Comparison of ENCODE assay signal across 2 cellular contexts in the genomic region with DNA sequence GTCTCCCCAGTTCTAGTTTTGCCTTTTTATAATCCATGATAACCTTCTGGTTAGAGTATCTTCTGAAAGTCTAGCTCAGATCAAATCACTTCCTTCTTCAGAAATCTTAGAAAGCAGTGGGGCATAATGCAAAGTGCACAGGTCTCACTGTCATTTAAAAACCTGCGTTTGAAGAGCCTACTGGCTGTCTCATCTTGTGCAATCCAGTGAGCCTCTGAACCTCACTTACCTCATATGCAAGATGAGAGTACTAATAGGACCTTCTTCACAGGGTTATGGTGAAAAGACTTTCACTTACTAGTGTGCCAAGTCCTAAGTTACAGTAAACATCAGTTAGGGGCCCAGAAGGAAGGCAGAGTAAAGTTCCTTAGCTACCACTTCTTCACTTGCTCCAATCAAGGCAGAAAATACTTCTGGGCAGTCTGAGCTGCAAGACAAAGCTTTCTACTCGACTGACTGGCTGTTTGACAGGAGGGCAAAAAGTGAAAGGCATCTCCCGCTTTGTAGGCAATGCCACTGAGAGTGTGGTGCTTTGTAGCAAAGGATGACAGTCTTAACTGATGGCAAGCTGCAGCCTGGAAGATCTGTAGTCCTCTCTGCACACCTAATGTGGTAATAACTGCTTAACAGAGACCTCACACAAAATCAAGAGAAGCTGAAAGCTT.
TF ChIP-seq lines count a peak whose summit lies in the region.

No MANE protein-coding gene starts in this region.

TF ChIP-seq in IMR-90, 13 proteins besides CTCF, POLR2A, EP300 and RAD21:
- TF ChIP-seq, protein P1, sequence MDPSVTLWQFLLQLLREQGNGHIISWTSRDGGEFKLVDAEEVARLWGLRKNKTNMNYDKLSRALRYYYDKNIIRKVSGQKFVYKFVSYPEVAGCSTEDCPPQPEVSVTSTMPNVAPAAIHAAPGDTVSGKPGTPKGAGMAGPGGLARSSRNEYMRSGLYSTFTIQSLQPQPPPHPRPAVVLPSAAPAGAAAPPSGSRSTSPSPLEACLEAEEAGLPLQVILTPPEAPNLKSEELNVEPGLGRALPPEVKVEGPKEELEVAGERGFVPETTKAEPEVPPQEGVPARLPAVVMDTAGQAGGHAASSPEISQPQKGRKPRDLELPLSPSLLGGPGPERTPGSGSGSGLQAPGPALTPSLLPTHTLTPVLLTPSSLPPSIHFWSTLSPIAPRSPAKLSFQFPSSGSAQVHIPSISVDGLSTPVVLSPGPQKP (IDR thresholded peaks at IDR 0.05; ENCODE audit: borderline replicate concordance, low read depth, low read length): no peak
- TF ChIP-seq BHLHE40 (IDR thresholded peaks at IDR 0.05; ENCODE audit: low read depth, low read length) (no peak), NFE2L2 (IDR thresholded peaks at IDR 0.05; ENCODE audit: low read depth, low read length) (no peak), MAFK (IDR thresholded peaks at IDR 0.05; ENCODE audit: low read depth, low read length) (no peak), FOS (IDR thresholded peaks at IDR 0.05; ENCODE audit: low read depth, low read length) (no peak), SMC3 (IDR thresholded peaks at IDR 0.05; ENCODE audit: low read depth, low read length) (no peak), RFX5 (IDR thresholded peaks at IDR 0.05; ENCODE audit: low read depth, low read length) (no peak), MAZ (IDR thresholded peaks at IDR 0.05; ENCODE audit: borderline replicate concordance, low read depth, low read length) (no peak), MXI1 (IDR thresholded peaks at IDR 0.05; ENCODE audit: borderline replicate concordance, low read depth, low read length) (no peak), CEBPB (IDR thresholded peaks at IDR 0.05; ENCODE audit: low read depth, low read length) (no peak), RCOR1 (IDR thresholded peaks at IDR 0.05; ENCODE audit: insufficient replicate concordance, low read length) (no peak), USF2 (IDR thresholded peaks at IDR 0.05; ENCODE audit: low read depth, low read length) (no peak), CHD1 (IDR thresholded peaks at IDR 0.05; ENCODE audit: low read depth, low read length) (no peak)
TF ChIP-seq in IMR-90: peak in this region for 0.

TF ChIP-seq in K562, 482 proteins besides CTCF, POLR2A, EP300 and RAD21:
- TF ChIP-seq MED1 (CRISPR knock-in tag; IDR thresholded peaks at IDR 0.05; ENCODE audit: borderline replicate concordance) (no peak), TCF7L2 (IDR thresholded peaks at IDR 0.05; ENCODE audit: low read depth, low read length) (no peak), ARID3B (CRISPR knock-in tag; IDR thresholded peaks at IDR 0.05; ENCODE audit: borderline replicate concordance) (no peak)
- TF ChIP-seq, protein P1 (CRISPR knock-in tag; IDR thresholded peaks at IDR 0.05): no peak
- TF ChIP-seq, protein P2, sequence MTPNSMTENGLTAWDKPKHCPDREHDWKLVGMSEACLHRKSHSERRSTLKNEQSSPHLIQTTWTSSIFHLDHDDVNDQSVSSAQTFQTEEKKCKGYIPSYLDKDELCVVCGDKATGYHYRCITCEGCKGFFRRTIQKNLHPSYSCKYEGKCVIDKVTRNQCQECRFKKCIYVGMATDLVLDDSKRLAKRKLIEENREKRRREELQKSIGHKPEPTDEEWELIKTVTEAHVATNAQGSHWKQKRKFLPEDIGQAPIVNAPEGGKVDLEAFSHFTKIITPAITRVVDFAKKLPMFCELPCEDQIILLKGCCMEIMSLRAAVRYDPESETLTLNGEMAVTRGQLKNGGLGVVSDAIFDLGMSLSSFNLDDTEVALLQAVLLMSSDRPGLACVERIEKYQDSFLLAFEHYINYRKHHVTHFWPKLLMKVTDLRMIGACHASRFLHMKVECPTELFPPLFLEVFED (CRISPR knock-in tag; conservative IDR thresholded peaks at IDR 0.05): no peak
- TF ChIP-seq, protein P3, sequence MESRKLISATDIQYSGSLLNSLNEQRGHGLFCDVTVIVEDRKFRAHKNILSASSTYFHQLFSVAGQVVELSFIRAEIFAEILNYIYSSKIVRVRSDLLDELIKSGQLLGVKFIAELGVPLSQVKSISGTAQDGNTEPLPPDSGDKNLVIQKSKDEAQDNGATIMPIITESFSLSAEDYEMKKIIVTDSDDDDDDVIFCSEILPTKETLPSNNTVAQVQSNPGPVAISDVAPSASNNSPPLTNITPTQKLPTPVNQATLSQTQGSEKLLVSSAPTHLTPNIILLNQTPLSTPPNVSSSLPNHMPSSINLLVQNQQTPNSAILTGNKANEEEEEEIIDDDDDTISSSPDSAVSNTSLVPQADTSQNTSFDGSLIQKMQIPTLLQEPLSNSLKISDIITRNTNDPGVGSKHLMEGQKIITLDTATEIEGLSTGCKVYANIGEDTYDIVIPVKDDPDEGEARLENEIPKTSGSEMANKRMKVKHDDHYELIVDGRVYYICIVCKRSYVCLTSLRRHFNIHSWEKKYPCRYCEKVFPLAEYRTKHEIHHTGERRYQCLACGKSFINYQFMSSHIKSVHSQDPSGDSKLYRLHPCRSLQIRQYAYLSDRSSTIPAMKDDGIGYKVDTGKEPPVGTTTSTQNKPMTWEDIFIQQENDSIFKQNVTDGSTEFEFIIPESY (CRISPR knock-in tag; IDR thresholded peaks at IDR 0.05): no peak
- TF ChIP-seq, protein P4, sequence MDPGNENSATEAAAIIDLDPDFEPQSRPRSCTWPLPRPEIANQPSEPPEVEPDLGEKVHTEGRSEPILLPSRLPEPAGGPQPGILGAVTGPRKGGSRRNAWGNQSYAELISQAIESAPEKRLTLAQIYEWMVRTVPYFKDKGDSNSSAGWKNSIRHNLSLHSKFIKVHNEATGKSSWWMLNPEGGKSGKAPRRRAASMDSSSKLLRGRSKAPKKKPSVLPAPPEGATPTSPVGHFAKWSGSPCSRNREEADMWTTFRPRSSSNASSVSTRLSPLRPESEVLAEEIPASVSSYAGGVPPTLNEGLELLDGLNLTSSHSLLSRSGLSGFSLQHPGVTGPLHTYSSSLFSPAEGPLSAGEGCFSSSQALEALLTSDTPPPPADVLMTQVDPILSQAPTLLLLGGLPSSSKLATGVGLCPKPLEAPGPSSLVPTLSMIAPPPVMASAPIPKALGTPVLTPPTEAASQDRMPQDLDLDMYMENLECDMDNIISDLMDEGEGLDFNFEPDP (CRISPR knock-in tag; IDR thresholded peaks at IDR 0.05): no peak
